28 cellular contexts compared by ENCODE assay signal in the genomic region with DNA sequence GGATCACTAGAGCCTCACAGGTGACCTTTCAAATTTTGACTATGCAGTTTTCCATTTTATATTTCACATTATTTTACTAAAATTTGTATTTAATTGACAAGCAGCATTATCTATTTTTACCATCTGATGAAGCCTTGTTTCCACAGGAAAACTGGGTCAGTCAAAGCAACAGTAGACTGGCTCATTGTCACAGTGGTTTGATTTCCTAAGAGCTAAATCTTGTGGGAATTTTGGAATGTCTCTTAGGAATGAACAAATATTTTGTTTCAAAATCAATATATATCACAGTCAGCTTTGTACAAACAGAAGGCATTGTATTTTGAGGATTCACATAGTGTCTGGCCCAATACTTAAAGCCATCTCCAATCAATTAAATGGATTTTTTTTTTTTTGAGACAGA.
DNase-seq lines count a peak whose midpoint lies in the region; ATAC-seq, FAIRE-seq and TF ChIP-seq lines count a peak whose summit lies in the region.
"Had no signal": no experiment of that assay in that cellular context is flagged by ENCODE, and none has a peak within 500 bp of the region (broad histone marks: within the 10 kb centered on the region; RNA-seq: fewer than 3 reads in every experiment).

No MANE protein-coding gene starts in this region.

- peaks cover 11% of the 10 kb centered on the region for H3K9me3 Mint-ChIP-seq in astrocyte (ENCODE audit: unreplicated experiment)

- H4K20me1 ChIP-seq in HepG2 (ENCODE audit: insufficient read depth, low read length) = no peaks in the 10 kb centered on the region
- no peaks in the 10 kb centered on the region for H4K20me1 ChIP-seq in astrocyte (ENCODE audit: insufficient read depth, low read length)
- H4K20me1 ChIP-seq: BLaER1 had no signal

- H3K36me3 Mint-ChIP-seq in astrocyte (ENCODE audit: low read depth, unreplicated experiment) = no peaks in the 10 kb centered on the region

- no peaks in the 10 kb centered on the region for H3K27me3 Mint-ChIP-seq in astrocyte (ENCODE audit: low read depth, unreplicated experiment)
- H3K27me3 Mint-ChIP-seq: CD4-positive, alpha-beta T cell had no signal

- TF ChIP-seq RAD21 in HepG2 (CRISPR knock-in tag; IDR thresholded peaks at IDR 0.05) = no peak

- in situ Hi-C loops in HepG2 (cut with HindIII; ENCODE audit: extremely low pct_ligation_motif_present, low pct_unique_long_range_greater_than_20kb) = no loop called here

- no peak for FAIRE-seq in HepG2 (lab: Jason Lieb, UNC)
- no peak for FAIRE-seq in astrocyte (lab: Jason Lieb, UNC)
- FAIRE-seq: D721Med, GM12892, GM19239, H54, K562 had no signal

- H3K79me2 ChIP-seq in HepG2 (ENCODE audit: insufficient read depth, low read length) (no peaks in the 10 kb centered on the region), astrocyte (ENCODE audit: insufficient read depth, low read length) (no peaks in the 10 kb centered on the region)

- no peak overlapping the region for H3K4me3 Mint-ChIP-seq in astrocyte (ENCODE audit: unreplicated experiment)
- H3K4me3 Mint-ChIP-seq: CD4-positive, alpha-beta T cell had no signal

- H3K9ac ChIP-seq in HepG2 (ENCODE audit: insufficient read depth, low read depth, low read length) (no peak overlapping the region), astrocyte (ENCODE audit: low read length) (no peak overlapping the region), subcutaneous abdominal adipose tissue (ENCODE audit: low read length in 5 of 5) (no peak overlapping the region)
- H3K9ac ChIP-seq: BLaER1 had no signal

- H3K4me3 ChIP-seq in HepG2 (replicated peaks in 1 of 3; ENCODE audit: insufficient read depth in 1 of 3, low read depth in 2 of 3, low read length in 3 of 3) = no peak overlapping the region
- no peak overlapping the region for H3K4me3 ChIP-seq in right lobe of liver
- H3K4me3 ChIP-seq in astrocyte (ENCODE audit: insufficient read depth, low read depth, low read length) = no peak overlapping the region
- H3K4me3 ChIP-seq in subcutaneous abdominal adipose tissue (ENCODE audit: low read depth in 1 of 5, low read length in 5 of 5) = no peak overlapping the region
- H3K4me3 ChIP-seq: BLaER1, K562, PC-9, SJSA1 had no signal

- peaks cover 17% of the 10 kb centered on the region; the same call in 1 of the 2 replicates for H3K9me3 ChIP-seq in HepG2 (ENCODE audit: low read length)
- H3K9me3 ChIP-seq in right lobe of liver = no peaks in the 10 kb centered on the region
- no peaks in the 10 kb centered on the region for H3K9me3 ChIP-seq in astrocyte (ENCODE audit: insufficient read depth, low read depth, low read length)
- H3K9me3 ChIP-seq in subcutaneous abdominal adipose tissue (ENCODE audit: control insufficient read depth in 5 of 5, low read length in 5 of 5) = peaks cover 0 to 2% (median 0%) of the 10 kb centered on the region in 5 donors
- H3K9me3 ChIP-seq: SJSA1 had no signal

- no TSS peak for BruUV-seq in HepG2 (replicated peaks; lab: Mats Ljungman, UMichigan)

- no peak for ATAC-seq in HepG2
- ATAC-seq in right lobe of liver = no peak
- ATAC-seq: K562, Right ventricle myocardium inferior had no signal

- POLR2A ChIA-PET in HepG2 (lab: Yijun Ruan, JAX) = no interaction called here

- TF ChIP-seq EP300 in HepG2 (IDR thresholded peaks at IDR 0.05; ENCODE audit: low read depth in 2 of 2, low read length in 2 of 2) = no peak
- TF ChIP-seq EP300 in HepG2 (CRISPR knock-in tag; IDR thresholded peaks at IDR 0.05; ENCODE audit: borderline replicate concordance) = no peak

- TF ChIP-seq CTCF in HepG2 (CRISPR knock-in tag; IDR thresholded peaks at IDR 0.05) = no peak
- no peak for TF ChIP-seq CTCF in right lobe of liver (IDR thresholded peaks at IDR 0.05)
- no peak for TF ChIP-seq CTCF in astrocyte (IDR thresholded peaks at IDR 0.05; ENCODE audit: insufficient read depth, low read depth, low read length)

- CTCF ChIA-PET in HepG2 (lab: Yijun Ruan, JAX; ENCODE audit: low intra/inter-chr PET ratio, low total read pairs) = no interaction called here

- intact Hi-C loops in HepG2 (cut with micrococcal nuclease; ENCODE audit: unreplicated experiment) = no loop called here
- intact Hi-C loops in right lobe of liver (cut with DNase I) = no loop called here

- no peaks in the 10 kb centered on the region for H3K4me1 ChIP-seq in HepG2 (ENCODE audit: insufficient read depth, low read length)
- no peaks in the 10 kb centered on the region for H3K4me1 ChIP-seq in right lobe of liver
- no peaks in the 10 kb centered on the region for H3K4me1 ChIP-seq in astrocyte (ENCODE audit: insufficient read depth, low read length)
- H3K4me1 ChIP-seq in subcutaneous abdominal adipose tissue (ENCODE audit: control insufficient read depth in 5 of 5, insufficient read depth in 5 of 5, low read length in 5 of 5) = peaks cover 0 to 28% (median 9%) of the 10 kb centered on the region in 5 donors
- H3K4me1 ChIP-seq: BLaER1, SJSA1 had no signal

- H3K36me3 ChIP-seq in HepG2 (replicated peaks in 1 of 2; ENCODE audit: control insufficient read depth in 1 of 2, insufficient read depth in 2 of 2, low read length in 2 of 2) = no peaks in the 10 kb centered on the region
- no peaks in the 10 kb centered on the region for H3K36me3 ChIP-seq in right lobe of liver
- no peaks in the 10 kb centered on the region for H3K36me3 ChIP-seq in astrocyte (ENCODE audit: insufficient read depth, low read length)
- no peaks in the 10 kb centered on the region for H3K36me3 ChIP-seq in subcutaneous abdominal adipose tissue (ENCODE audit: control insufficient read depth in 5 of 5, insufficient read depth in 5 of 5, low read length in 5 of 5)
- H3K36me3 ChIP-seq: BLaER1, SJSA1 had no signal

- H3K27me3 ChIP-seq in HepG2 (ENCODE audit: control insufficient read depth in 1 of 2, insufficient read depth in 2 of 2, low read length in 2 of 2) (no peaks in the 10 kb centered on the region), right lobe of liver (no peaks in the 10 kb centered on the region), astrocyte (ENCODE audit: insufficient read depth, low read length) (no peaks in the 10 kb centered on the region), subcutaneous abdominal adipose tissue (ENCODE audit: control insufficient read depth in 5 of 5, insufficient read depth in 4 of 5, low read length in 5 of 5) (no peaks in the 10 kb centered on the region)
- H3K27me3 ChIP-seq: BLaER1, SJSA1 had no signal

- H3K27ac ChIP-seq in HepG2 (ENCODE audit: extremely low read length, insufficient read depth, low read length) (no peak overlapping the region), right lobe of liver (no peak overlapping the region), astrocyte (ENCODE audit: low read depth, low read length) (no peak overlapping the region), subcutaneous abdominal adipose tissue (ENCODE audit: low read depth, low read length) (peak overlapping the region; percentile 48)
- H3K27ac ChIP-seq: 22Rv1, BLaER1, PC-9, SJSA1 had no signal

- peaks cover 22% of the 10 kb centered on the region for H3K4me1 Mint-ChIP-seq in astrocyte (ENCODE audit: low read depth, unreplicated experiment)

- H3K27ac Mint-ChIP-seq in astrocyte (ENCODE audit: unreplicated experiment) = peak overlapping the region; percentile 53
- H3K27ac Mint-ChIP-seq: CD4-positive, alpha-beta T cell had no signal

- DNase-seq in HepG2 (ENCODE audit: low spot score) (peak; percentile 1), right lobe of liver (no peak), astrocyte (ENCODE audit: low read depth) (peak; percentile 52), foreskin melanocyte (peak; percentile 48), Ammon's horn (ENCODE audit: low spot score) (no peak), hypothalamus (lab: John Stamatoyannopoulos, UW) (no peak), DMS153 treated with DMSO at 0.1 percent for 48 hours (lab: John Stamatoyannopoulos, UW; ENCODE audit: unreplicated experiment) (no peak)
- DNase-seq: ACHN; CD4-positive, alpha-beta T cell; GF-D8; Kasumi-1; MV-4-11; NCI-H1105 treated with DMSO at 0.1 percent for 48 hours; NCI-H146; NCI-H1930; NCI-H2107; NCI-H774; PC-9 had no signal

- H2AFZ ChIP-seq in HepG2 (ENCODE audit: low read length) = no peak overlapping the region
- H2AFZ ChIP-seq in astrocyte (ENCODE audit: low read depth, low read length) = no peak overlapping the region
- H2AFZ ChIP-seq: PC-9 had no signal

- H3K4me2 ChIP-seq in HepG2 (ENCODE audit: low read depth, low read length) (no peak overlapping the region), astrocyte (ENCODE audit: low read length) (no peak overlapping the region)
- H3K4me2 ChIP-seq: BLaER1, PC-9 had no signal

- TF ChIP-seq POLR2A in HepG2 (IDR thresholded peaks at IDR 0.05; ENCODE audit: insufficient read depth in 1 of 2, low read depth in 2 of 2, low read length in 2 of 2) (no peak), right lobe of liver (IDR thresholded peaks at IDR 0.05) (no peak)

TF ChIP-seq in HepG2, 621 proteins besides CTCF, POLR2A, EP300 and RAD21:
- TF ChIP-seq SIX4 (CRISPR knock-in tag; IDR thresholded peaks at IDR 0.05) (no peak), ZNF451 (CRISPR knock-in tag; IDR thresholded peaks at IDR 0.05) (no peak), SRF (IDR thresholded peaks at IDR 0.05; ENCODE audit: low read depth, low read length) (no peak), EZH2 (conservative IDR thresholded peaks at IDR 0.05; ENCODE audit: low read depth, low read length) (no peak)

Comparison
In these comparisons a context has a peak if more than half of its experiments do, and no peak if none do; other contexts are left out.
1. DNase-seq: peak in HepG2 (single experiment), astrocyte (single experiment) and foreskin melanocyte (single experiment); none in right lobe of liver (0 of 3), Ammon's horn (single experiment), hypothalamus (0 of 51) and DMS153 treated with DMSO at 0.1 percent for 48 hours (single experiment).